In the genomic region with DNA sequence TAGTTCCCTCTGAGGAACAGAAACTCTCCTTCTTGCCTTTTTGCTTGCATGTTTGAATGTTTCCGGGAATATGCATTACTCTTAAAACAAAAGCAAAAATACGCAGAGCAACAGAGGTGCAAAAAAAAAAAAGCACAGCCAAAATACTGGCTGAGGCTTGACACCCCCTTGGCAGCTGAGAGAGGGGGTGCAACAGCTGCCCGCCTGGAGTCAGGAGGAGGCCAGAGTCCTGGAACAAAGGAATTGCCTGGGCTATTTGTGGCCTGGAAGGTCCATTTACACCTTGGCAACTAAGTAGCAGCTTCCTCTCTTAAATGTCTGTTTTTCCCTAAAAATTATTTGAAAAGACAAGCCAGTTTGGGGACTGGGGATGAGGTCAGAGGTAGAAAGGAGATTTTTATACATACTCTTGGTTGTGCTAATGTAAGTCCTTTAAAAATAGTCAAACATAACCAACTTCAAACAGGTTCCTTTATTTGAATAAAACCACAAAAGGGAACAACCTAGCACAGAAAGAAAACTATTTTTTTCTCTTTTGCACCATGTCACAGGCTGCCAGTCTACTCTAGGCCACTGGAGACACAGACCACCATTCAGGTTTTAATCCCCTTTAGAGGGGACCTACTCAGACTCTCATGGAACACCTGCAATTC, we compare ENCODE assay signal across 8 cellular contexts. TPM values are rescaled to one million over a fixed set of nuclear protein-coding genes. Genes with fewer than 3 reads are reported as not detected.
A peak's percentile ranks its signal among the peaks of the same experiment; 100 is the strongest.
DNase-seq lines count a peak whose midpoint lies in the region; ATAC-seq lines count a peak whose summit lies in the region.

No MANE protein-coding gene starts in this region.

- H3K27me3 Mint-ChIP-seq in memory B cell: no peaks in the 10 kb centered on the region

- ATAC-seq in GM18499 (IDR thresholded peaks at IDR 0.05; ENCODE audit: insufficient read depth, unreplicated experiment): peak; percentile 48
- peak; percentile 73 for ATAC-seq in GM21529 (IDR thresholded peaks at IDR 0.05; ENCODE audit: unreplicated experiment)
- peak; percentile 91 for ATAC-seq in memory B cell (ENCODE audit: low read depth)

- H3K4me3 Mint-ChIP-seq in memory B cell: peak overlapping the region; percentile 76

- H3K27ac Mint-ChIP-seq in memory B cell: peak overlapping the region; percentile 86

- no peaks in the 10 kb centered on the region for H3K9me3 Mint-ChIP-seq in memory B cell

- H3K4me1 Mint-ChIP-seq in memory B cell: peaks cover 78% of the 10 kb centered on the region

- peak; percentile 19 for DNase-seq in KG1 (lab: John Stamatoyannopoulos, UW)
- no peak for DNase-seq in memory B cell (ENCODE audit: low spot score in 2 of 2)
- no peak for DNase-seq in NCI-H446 treated with DMSO at 0.1 percent for 48 hours (lab: John Stamatoyannopoulos, UW)
- no peak for DNase-seq in cerebellum (ENCODE audit: low spot score)
- no peak for DNase-seq in HuH-7 (ENCODE audit: low spot score)
- DNase-seq in superior temporal gyrus (ENCODE audit: extremely low spot score): no peak

- peaks cover under 1% of the 10 kb centered on the region for H3K36me3 Mint-ChIP-seq in memory B cell

RNA-seq across cellular contexts. Expression of a gene that starts 19.5 kb away (rescaled TPM):
- 108 TPM for total RNA-seq in cerebellum
